8 cellular contexts compared by ENCODE assay signal in the genomic region with DNA sequence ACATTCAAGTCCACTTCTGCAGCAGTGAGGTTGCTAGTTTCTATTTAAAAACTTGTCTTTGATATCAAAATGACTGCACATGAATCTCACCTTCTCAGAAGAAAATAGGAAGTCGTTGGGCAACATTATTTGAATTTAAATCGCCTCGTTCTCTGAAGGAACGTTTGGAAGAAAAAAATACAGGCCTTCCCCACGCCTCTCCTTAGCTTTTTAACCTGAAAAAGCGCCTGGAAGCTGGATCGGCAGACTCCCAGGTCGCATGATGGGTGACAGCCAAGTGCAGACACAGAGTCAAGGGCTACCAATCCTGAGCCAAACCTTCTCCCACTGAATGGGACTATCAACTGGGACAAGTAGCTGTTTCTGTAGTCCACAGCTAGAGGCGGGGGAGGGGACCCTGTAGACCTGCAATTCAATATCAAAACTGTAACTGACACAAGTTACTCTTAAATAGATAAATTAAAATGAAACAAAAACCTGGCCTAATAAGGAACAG. TPM values are rescaled to one million over a fixed set of nuclear protein-coding genes. Genes with fewer than 3 reads are reported as not detected.
DNase-seq lines count a peak whose midpoint lies in the region; ATAC-seq and TF ChIP-seq lines count a peak whose summit lies in the region.

No MANE protein-coding gene starts in this region.

- no peak for TF ChIP-seq EP300 in tibial nerve (IDR thresholded peaks at IDR 0.05)

- TF ChIP-seq CTCF in right lobe of liver (IDR thresholded peaks at IDR 0.05) (no peak), tibial nerve (IDR thresholded peaks at IDR 0.05) (no peak)

- H3K36me3 ChIP-seq in right lobe of liver = no peaks in the 10 kb centered on the region
- peaks cover 0 to 2% (median 0%) of the 10 kb centered on the region in 3 donors for H3K36me3 ChIP-seq in tibial nerve

- peak overlapping the region; percentile 96 for H3K4me3 Mint-ChIP-seq in activated naive CD8-positive, alpha-beta T cell treated with anti-CD3 and anti-CD28 coated beads, Interleukin-2, amount 10 ng/mL, durations not matched to agents 7 days and 5 days

- DNase-seq in activated naive CD4-positive, alpha-beta T cell treated with Interleukin-2 at 50 U/mL for 16 hours = peak; percentile 39
- no peak for DNase-seq in activated naive CD4-positive, alpha-beta T cell treated with anti-CD3 and anti-CD28 coated beads, Interleukin-2, amount 50 U/mL, for 72 hours (ENCODE audit: low spot score in 2 of 2)
- DNase-seq in activated naive CD8-positive, alpha-beta T cell treated with anti-CD3 and anti-CD28 coated beads, Interleukin-2, amount 10 ng/mL, durations not matched to agents 7 days and 5 days = no peak
- no peak for DNase-seq in right lobe of liver
- no peak for DNase-seq in tibial nerve (ENCODE audit: low spot score in 2 of 2)
- no peak for DNase-seq in HT-29 (ENCODE audit: low spot score)

- intact Hi-C loops in right lobe of liver (cut with DNase I) = loop anchor here (5.0 to 10.0 kb wide), 2 partner anchors 197 to 210 kb away; no protein-coding TSS in a partner anchor

- TF ChIP-seq POLR2A in right lobe of liver (IDR thresholded peaks at IDR 0.05) (no peak), tibial nerve (IDR thresholded peaks at IDR 0.05) (no peak)

- ATAC-seq in activated naive CD4-positive, alpha-beta T cell treated with anti-CD3 and anti-CD28 coated beads, Interleukin-2, amount 50 U/mL, for 72 hours = no peak
- ATAC-seq in activated naive CD8-positive, alpha-beta T cell treated with anti-CD3 and anti-CD28 coated beads, Interleukin-2, amount 10 ng/mL, durations not matched to agents 7 days and 5 days (ENCODE audit: low read depth) = no peak
- ATAC-seq in right lobe of liver = no peak
- no peak for ATAC-seq in GM18517 (IDR thresholded peaks at IDR 0.05; ENCODE audit: unreplicated experiment)
- no peak for ATAC-seq in HG02571 (IDR thresholded peaks at IDR 0.05; ENCODE audit: unreplicated experiment)

- H3K4me3 ChIP-seq in right lobe of liver (peak overlapping the region; percentile 54 to 64 (median 56)), tibial nerve (peak overlapping the region; percentile 75 to 87 (median 84))

- peaks cover 13 to 14% of the 10 kb centered on the region in 2 donors for H3K36me3 Mint-ChIP-seq in activated naive CD4-positive, alpha-beta T cell treated with anti-CD3 and anti-CD28 coated beads, Interleukin-2, amount 50 U/mL, for 72 hours
- peaks cover 3% of the 10 kb centered on the region for H3K36me3 Mint-ChIP-seq in activated naive CD8-positive, alpha-beta T cell treated with anti-CD3 and anti-CD28 coated beads, Interleukin-2, amount 10 ng/mL, durations not matched to agents 7 days and 5 days

- H3K27ac ChIP-seq in right lobe of liver = peak overlapping the region; percentile 8 to 53 (median 46)
- H3K27ac ChIP-seq in tibial nerve = peak overlapping the region; percentile 83 to 98 (median 95)

- H3K9me3 ChIP-seq in right lobe of liver (no peaks in the 10 kb centered on the region), tibial nerve (no peaks in the 10 kb centered on the region)

- H3K27me3 ChIP-seq in right lobe of liver (no peaks in the 10 kb centered on the region), tibial nerve (no peaks in the 10 kb centered on the region)

- H3K27ac Mint-ChIP-seq in activated naive CD4-positive, alpha-beta T cell treated with anti-CD3 and anti-CD28 coated beads, Interleukin-2, amount 50 U/mL, for 72 hours = no peak overlapping the region
- H3K27ac Mint-ChIP-seq in activated naive CD8-positive, alpha-beta T cell treated with anti-CD3 and anti-CD28 coated beads, Interleukin-2, amount 10 ng/mL, durations not matched to agents 7 days and 5 days = no peak overlapping the region

- POLR2A ChIA-PET in activated naive CD8-positive, alpha-beta T cell treated with anti-CD3 and anti-CD28 coated beads, Interleukin-2, amount 10 ng/mL, durations not matched to agents 7 days and 5 days (lab: Charles Lee) = interaction anchor here (0.9 to 2.5 kb wide), 8 partner anchors 24 to 203 kb away, joined by 3 to 12 read pairs (median 6); no protein-coding TSS in a partner anchor

- H3K4me1 ChIP-seq in right lobe of liver (peaks cover 0 to 53% (median 29%) of the 10 kb centered on the region in 4 donors), tibial nerve (peaks cover 5 to 66% (median 60%) of the 10 kb centered on the region in 4 donors)

- peaks cover 40% of the 10 kb centered on the region for H3K4me1 Mint-ChIP-seq in activated naive CD8-positive, alpha-beta T cell treated with anti-CD3 and anti-CD28 coated beads, Interleukin-2, amount 10 ng/mL, durations not matched to agents 7 days and 5 days

- H3K9me3 Mint-ChIP-seq in activated naive CD4-positive, alpha-beta T cell treated with anti-CD3 and anti-CD28 coated beads, Interleukin-2, amount 50 U/mL, for 72 hours = no peaks in the 10 kb centered on the region
- H3K9me3 Mint-ChIP-seq in activated naive CD8-positive, alpha-beta T cell treated with anti-CD3 and anti-CD28 coated beads, Interleukin-2, amount 10 ng/mL, durations not matched to agents 7 days and 5 days = no peaks in the 10 kb centered on the region

- WGBS in right lobe of liver (ENCODE audit: insufficient coverage, low coverage, low lambda C conversion rate, missing lambda C conversion rate) = 43% methylated on average over 9 of the region's 9 CpGs
- WGBS in tibial nerve, 2 donors = 42 to 45% methylated on average over 9 of the region's 9 CpGs

- peaks cover 16% of the 10 kb centered on the region for H3K27me3 Mint-ChIP-seq in activated naive CD8-positive, alpha-beta T cell treated with anti-CD3 and anti-CD28 coated beads, Interleukin-2, amount 10 ng/mL, durations not matched to agents 7 days and 5 days

RNA-seq across cellular contexts. Expression of gene FAM53B, which starts 2.2 kb away (rescaled TPM):
- 10 to 100 TPM in 1 of 2 donors, 1 to 10 TPM in 1; 6.1 to 11.8 TPM for total RNA-seq in activated naive CD4-positive, alpha-beta T cell treated with anti-CD3 and anti-CD28 coated beads, Interleukin-2, amount 50 U/mL, for 72 hours
- 10 to 100 TPM; 29.8 to 33.0 TPM for total RNA-seq in activated naive CD8-positive, alpha-beta T cell treated with anti-CD3 and anti-CD28 coated beads, Interleukin-2, amount 10 ng/mL, durations not matched to agents 7 days and 5 days
- total RNA-seq in right lobe of liver (10 to 100 TPM in 1 of 6 experiments, 1 to 10 TPM in 5; 4.4 to 10.8 (median 4.8) TPM), tibial nerve (10 to 100 TPM; 60.8 to 84.8 (median 78.8) TPM)
- total RNA-seq in HT-29 (2014; rRNA removed; shearing (Covaris generic)) = 17.8 and 20.2 TPM in 2 replicates

RNA-seq across cellular contexts. Expression of gene EEF1AKMT2, which starts 49.7 kb away (rescaled TPM):
- total RNA-seq in activated naive CD4-positive, alpha-beta T cell treated with anti-CD3 and anti-CD28 coated beads, Interleukin-2, amount 50 U/mL, for 72 hours = 10 to 100 TPM in 1 of 2 donors, 1 to 10 TPM in 1; 1.1 to 27.7 TPM
- total RNA-seq in activated naive CD8-positive, alpha-beta T cell treated with anti-CD3 and anti-CD28 coated beads, Interleukin-2, amount 10 ng/mL, durations not matched to agents 7 days and 5 days = 10 to 100 TPM; 22.0 to 22.8 TPM
- 1 to 10 TPM; 5.3 to 7.9 (median 7.4) TPM for total RNA-seq in right lobe of liver
- total RNA-seq in tibial nerve = 10 to 100 TPM; 10.0 to 18.4 (median 13.2) TPM
- total RNA-seq in HT-29 (2014; rRNA removed; shearing (Covaris generic)) = 10.7 and 14.0 TPM in 2 replicates

RNA-seq across cellular contexts. Expression of gene ABRAXAS2, which starts 59.6 kb away (rescaled TPM):
- total RNA-seq in activated naive CD4-positive, alpha-beta T cell treated with anti-CD3 and anti-CD28 coated beads, Interleukin-2, amount 50 U/mL, for 72 hours = 10 to 100 TPM; 10.2 to 19.1 TPM
- total RNA-seq in activated naive CD8-positive, alpha-beta T cell treated with anti-CD3 and anti-CD28 coated beads, Interleukin-2, amount 10 ng/mL, durations not matched to agents 7 days and 5 days = 10 to 100 TPM; 12.8 to 14.8 TPM
- total RNA-seq in right lobe of liver (1 to 10 TPM; 7.1 to 8.1 (median 7.7) TPM), tibial nerve (10 to 100 TPM in 3 of 4 donors, 1 to 10 TPM in 1; 9.8 to 14.2 (median 12.1) TPM)
- 4.1 and 5.1 TPM in 2 replicates for total RNA-seq in HT-29 (2014; rRNA removed; shearing (Covaris generic))
